In genomic region chr11:108009497-108010360, GRCh38 we compare ENCODE assay signal across 8 cellular contexts. TPM values are rescaled to one million over a fixed set of nuclear protein-coding genes. Genes with fewer than 3 reads are reported as not detected.
DNase-seq lines count a peak whose midpoint lies in the region; ATAC-seq and TF ChIP-seq lines count a peak whose summit lies in the region.

No MANE protein-coding gene starts in this region.

- peak; percentile 31 for DNase-seq in activated naive CD4-positive, alpha-beta T cell treated with Interleukin-2 at 50 U/mL for 16 hours
- no peak for DNase-seq in activated naive CD4-positive, alpha-beta T cell treated with anti-CD3 and anti-CD28 coated beads, Interleukin-2, amount 50 U/mL, for 16 hours
- DNase-seq in WTC11 (ENCODE audit: low spot score) (no peak), fibroblast of villous mesenchyme (ENCODE audit: low read depth) (peak; percentile 25), middle frontal gyrus (ENCODE audit: extremely low spot score, low spot score) (no peak)

- H3K4me3 ChIP-seq in fibroblast of villous mesenchyme (ENCODE audit: low read depth, low read length), result peak overlapping the region; percentile 80
- peak overlapping the region; percentile 97 for H3K4me3 ChIP-seq in neuron (ENCODE audit: low read length)

- CTCF ChIA-PET in WTC11 (lab: Charles Lee), result interaction anchor here (0.7 to 2.3 kb wide), 28 partner anchors 8 to 655 kb away, joined by 3 to 37 read pairs (median 4); partner anchors contain the start of genes ACAT1 and DDX10

- H3K27me3 Mint-ChIP-seq in WTC11 (ENCODE audit: low read depth), result no peaks in the 10 kb centered on the region

- peak overlapping the region; percentile 99 for H3K4me3 Mint-ChIP-seq in WTC11

- no peaks in the 10 kb centered on the region for H3K27me3 ChIP-seq in neuron (ENCODE audit: insufficient read depth, low read length)

- H3K4me1 Mint-ChIP-seq in WTC11, result peaks cover 13% of the 10 kb centered on the region

- peak overlapping the region; percentile 100 for H2AFZ ChIP-seq in neuron (ENCODE audit: low read depth, low read length)

- H3K9me3 Mint-ChIP-seq in WTC11, result no peaks in the 10 kb centered on the region

- H3K4me1 ChIP-seq in neuron (ENCODE audit: insufficient read depth, low read length), result peaks cover 31% of the 10 kb centered on the region

- H3K27ac Mint-ChIP-seq in WTC11, result peak overlapping the region; percentile 98

- peaks cover 8% of the 10 kb centered on the region for H3K36me3 ChIP-seq in neuron (ENCODE audit: insufficient read depth, low read length)

- TF ChIP-seq CTCF in WTC11 (IDR thresholded peaks at IDR 0.05), result no peak
- TF ChIP-seq CTCF in fibroblast of villous mesenchyme (IDR thresholded peaks at IDR 0.05; ENCODE audit: insufficient read depth, low read depth, low read length), result no peak

- peak; percentile 0 for ATAC-seq in HG03103 (IDR thresholded peaks at IDR 0.05; ENCODE audit: low read depth, unreplicated experiment)
- peak; percentile 43 for ATAC-seq in WTC11
- no peak for ATAC-seq in HG02840 (IDR thresholded peaks at IDR 0.05; ENCODE audit: low FRiP score, unreplicated experiment)

- H3K36me3 Mint-ChIP-seq in WTC11, result no peaks in the 10 kb centered on the region

- POLR2A ChIA-PET in WTC11 (lab: Charles Lee), result interaction anchor here (0.5 to 1.1 kb wide), 4 partner anchors 18 to 655 kb away, joined by 3 read pairs; partner anchors contain the start of gene DDX10

- no peaks in the 10 kb centered on the region for H3K9me3 ChIP-seq in neuron (ENCODE audit: low read length)

TF ChIP-seq in WTC11, 78 proteins besides CTCF, POLR2A, EP300 and RAD21:
- TF ChIP-seq NFE2L1 (CRISPR knock-in tag; IDR thresholded peaks at IDR 0.05) (no peak), ZNF281 (CRISPR knock-in tag; IDR thresholded peaks at IDR 0.05) (0 out of 2 replicates have a peak, but pooled peaks have one; percentile 9)

RNA-seq across cellular contexts. Expression of gene CUL5, which starts 1.0 kb away (rescaled TPM):
- total RNA-seq in WTC11 (2021) (30.0 to 31.4 TPM (median 30.4 TPM) in 3 replicates), fibroblast of villous mesenchyme (39.9 and 61.3 TPM in 2 replicates)

Comparison
In these comparisons a context has a peak if more than half of its experiments do, and no peak if none do; other contexts are left out.
1. DNase-seq: peak in activated naive CD4-positive, alpha-beta T cell treated with Interleukin-2 at 50 U/mL for 16 hours (single experiment) and fibroblast of villous mesenchyme (single experiment); none in activated naive CD4-positive, alpha-beta T cell treated with anti-CD3 and anti-CD28 coated beads, Interleukin-2, amount 50 U/mL, for 16 hours (single experiment), WTC11 (single experiment) and middle frontal gyrus (single experiment).